2 cellular contexts compared by ENCODE assay signal in genomic region chr19:41478875-41479756, GRCh38.
TF ChIP-seq lines count a peak whose summit lies in the region.

No MANE protein-coding gene starts in this region.

TF ChIP-seq in liver, 16 proteins besides CTCF, POLR2A, EP300 and RAD21:
- TF ChIP-seq RXRA (IDR thresholded peaks at IDR 0.05) (no peak), MAX (IDR thresholded peaks at IDR 0.05) (no peak), GABPA (IDR thresholded peaks at IDR 0.05 in 1 of 2, conservative IDR thresholded peaks at IDR 0.05 in 1 of 2) (no peak), EGR1 (IDR thresholded peaks at IDR 0.05; ENCODE audit: low read depth in 2 of 2) (no peak), SP1 (IDR thresholded peaks at IDR 0.05) (peak; percentile 10), JUND (IDR thresholded peaks at IDR 0.05) (no peak), FOXA2 (IDR thresholded peaks at IDR 0.05) (no peak), HNF4A (conservative IDR thresholded peaks at IDR 0.05) (no peak), TAF1 (conservative IDR thresholded peaks at IDR 0.05) (no peak), FOXA1 (IDR thresholded peaks at IDR 0.05) (no peak), REST (IDR thresholded peaks at IDR 0.05) (no peak), NR2F2 (IDR thresholded peaks at IDR 0.05) (peak; percentile 42), YY1 (IDR thresholded peaks at IDR 0.05) (peak; percentile 19), HNF4G (IDR thresholded peaks at IDR 0.05) (no peak)
- TF ChIP-seq, protein P1, sequence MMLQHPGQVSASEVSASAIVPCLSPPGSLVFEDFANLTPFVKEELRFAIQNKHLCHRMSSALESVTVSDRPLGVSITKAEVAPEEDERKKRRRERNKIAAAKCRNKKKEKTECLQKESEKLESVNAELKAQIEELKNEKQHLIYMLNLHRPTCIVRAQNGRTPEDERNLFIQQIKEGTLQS (IDR thresholded peaks at IDR 0.05), result no peak
- TF ChIP-seq, protein P2, sequence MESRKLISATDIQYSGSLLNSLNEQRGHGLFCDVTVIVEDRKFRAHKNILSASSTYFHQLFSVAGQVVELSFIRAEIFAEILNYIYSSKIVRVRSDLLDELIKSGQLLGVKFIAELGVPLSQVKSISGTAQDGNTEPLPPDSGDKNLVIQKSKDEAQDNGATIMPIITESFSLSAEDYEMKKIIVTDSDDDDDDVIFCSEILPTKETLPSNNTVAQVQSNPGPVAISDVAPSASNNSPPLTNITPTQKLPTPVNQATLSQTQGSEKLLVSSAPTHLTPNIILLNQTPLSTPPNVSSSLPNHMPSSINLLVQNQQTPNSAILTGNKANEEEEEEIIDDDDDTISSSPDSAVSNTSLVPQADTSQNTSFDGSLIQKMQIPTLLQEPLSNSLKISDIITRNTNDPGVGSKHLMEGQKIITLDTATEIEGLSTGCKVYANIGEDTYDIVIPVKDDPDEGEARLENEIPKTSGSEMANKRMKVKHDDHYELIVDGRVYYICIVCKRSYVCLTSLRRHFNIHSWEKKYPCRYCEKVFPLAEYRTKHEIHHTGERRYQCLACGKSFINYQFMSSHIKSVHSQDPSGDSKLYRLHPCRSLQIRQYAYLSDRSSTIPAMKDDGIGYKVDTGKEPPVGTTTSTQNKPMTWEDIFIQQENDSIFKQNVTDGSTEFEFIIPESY (IDR thresholded peaks at IDR 0.05), result no peak

TF ChIP-seq in HepG2, 621 proteins besides CTCF, POLR2A, EP300 and RAD21:
- TF ChIP-seq XRCC5 (optimal IDR thresholded peaks at IDR 0.05; ENCODE audit: low read length) (no peak), ZC3H13 (CRISPR knock-in tag; IDR thresholded peaks at IDR 0.05) (no peak), CENPT (CRISPR knock-in tag; IDR thresholded peaks at IDR 0.05; ENCODE audit: low read depth) (no peak), TBX2 (CRISPR knock-in tag; IDR thresholded peaks at IDR 0.05; ENCODE audit: borderline replicate concordance) (no peak), ZNF205 (CRISPR knock-in tag; IDR thresholded peaks at IDR 0.05) (no peak), ZNF431 (CRISPR knock-in tag; IDR thresholded peaks at IDR 0.05; ENCODE audit: borderline replicate concordance, low read depth) (no peak), ZNF552 (CRISPR knock-in tag; IDR thresholded peaks at IDR 0.05; ENCODE audit: borderline replicate concordance) (no peak), HHEX (CRISPR knock-in tag; IDR thresholded peaks at IDR 0.05) (no peak), ZSCAN31 (CRISPR knock-in tag; IDR thresholded peaks at IDR 0.05; ENCODE audit: low read depth) (no peak), TFAP4 (IDR thresholded peaks at IDR 0.05; ENCODE audit: borderline replicate concordance, low read depth) (no peak), PRDM4 (CRISPR knock-in tag; IDR thresholded peaks at IDR 0.05; ENCODE audit: borderline replicate concordance) (no peak)
- TF ChIP-seq, protein P3, sequence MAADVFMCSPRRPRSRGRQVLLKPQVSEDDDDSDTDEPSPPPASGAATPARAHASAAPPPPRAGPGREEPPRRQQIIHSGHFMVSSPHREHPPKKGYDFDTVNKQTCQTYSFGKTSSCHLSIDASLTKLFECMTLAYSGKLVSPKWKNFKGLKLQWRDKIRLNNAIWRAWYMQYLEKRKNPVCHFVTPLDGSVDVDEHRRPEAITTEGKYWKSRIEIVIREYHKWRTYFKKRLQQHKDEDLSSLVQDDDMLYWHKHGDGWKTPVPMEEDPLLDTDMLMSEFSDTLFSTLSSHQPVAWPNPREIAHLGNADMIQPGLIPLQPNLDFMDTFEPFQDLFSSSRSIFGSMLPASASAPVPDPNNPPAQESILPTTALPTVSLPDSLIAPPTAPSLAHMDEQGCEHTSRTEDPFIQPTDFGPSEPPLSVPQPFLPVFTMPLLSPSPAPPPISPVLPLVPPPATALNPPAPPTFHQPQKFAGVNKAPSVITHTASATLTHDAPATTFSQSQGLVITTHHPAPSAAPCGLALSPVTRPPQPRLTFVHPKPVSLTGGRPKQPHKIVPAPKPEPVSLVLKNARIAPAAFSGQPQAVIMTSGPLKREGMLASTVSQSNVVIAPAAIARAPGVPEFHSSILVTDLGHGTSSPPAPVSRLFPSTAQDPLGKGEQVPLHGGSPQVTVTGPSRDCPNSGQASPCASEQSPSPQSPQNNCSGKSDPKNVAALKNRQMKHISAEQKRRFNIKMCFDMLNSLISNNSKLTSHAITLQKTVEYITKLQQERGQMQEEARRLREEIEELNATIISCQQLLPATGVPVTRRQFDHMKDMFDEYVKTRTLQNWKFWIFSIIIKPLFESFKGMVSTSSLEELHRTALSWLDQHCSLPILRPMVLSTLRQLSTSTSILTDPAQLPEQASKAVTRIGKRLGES (CRISPR knock-in tag; IDR thresholded peaks at IDR 0.05; ENCODE audit: borderline replicate concordance), result no peak
